In the genomic region with DNA sequence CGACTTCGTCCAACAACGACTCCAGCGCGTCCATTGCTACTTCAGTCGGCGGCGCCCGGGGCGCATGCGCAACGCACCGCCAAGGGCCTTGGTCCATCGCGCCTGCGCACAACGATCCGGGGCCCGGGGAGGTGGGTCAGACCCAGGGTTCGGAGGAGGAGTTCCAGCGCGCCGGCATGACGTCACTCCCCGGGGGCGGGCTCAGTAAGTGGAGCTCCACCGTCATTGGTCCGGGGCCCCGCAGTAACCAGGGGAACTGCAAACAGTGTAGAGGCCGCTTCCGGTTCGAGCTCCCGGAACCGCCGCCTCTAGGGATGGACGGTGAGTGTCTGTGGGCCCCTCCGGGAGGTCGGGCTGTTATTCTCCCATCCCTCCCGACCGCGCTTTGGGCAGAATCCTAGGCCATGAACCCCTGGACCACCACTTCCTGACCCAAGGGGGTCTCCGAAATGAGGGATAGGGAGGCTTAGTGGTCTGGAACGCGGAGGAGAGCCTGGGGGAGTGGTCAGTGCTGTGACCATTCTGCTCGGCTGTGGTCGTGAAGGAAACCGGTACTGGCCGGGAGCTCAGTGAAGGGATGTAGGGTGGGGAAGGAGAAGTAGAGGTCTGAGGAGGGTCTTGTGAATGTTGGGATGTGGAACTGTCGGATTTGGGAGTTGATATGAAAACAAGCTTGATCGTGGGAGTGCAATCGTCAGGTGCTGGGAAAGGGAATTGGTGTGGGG, we compare ENCODE assay signal across 8 cellular contexts. TPM values are rescaled to one million over a fixed set of nuclear protein-coding genes. Genes with fewer than 3 reads are reported as not detected.
DNase-seq lines count a peak whose midpoint lies in the region; ATAC-seq lines count a peak whose summit lies in the region.

A gene with protein sequence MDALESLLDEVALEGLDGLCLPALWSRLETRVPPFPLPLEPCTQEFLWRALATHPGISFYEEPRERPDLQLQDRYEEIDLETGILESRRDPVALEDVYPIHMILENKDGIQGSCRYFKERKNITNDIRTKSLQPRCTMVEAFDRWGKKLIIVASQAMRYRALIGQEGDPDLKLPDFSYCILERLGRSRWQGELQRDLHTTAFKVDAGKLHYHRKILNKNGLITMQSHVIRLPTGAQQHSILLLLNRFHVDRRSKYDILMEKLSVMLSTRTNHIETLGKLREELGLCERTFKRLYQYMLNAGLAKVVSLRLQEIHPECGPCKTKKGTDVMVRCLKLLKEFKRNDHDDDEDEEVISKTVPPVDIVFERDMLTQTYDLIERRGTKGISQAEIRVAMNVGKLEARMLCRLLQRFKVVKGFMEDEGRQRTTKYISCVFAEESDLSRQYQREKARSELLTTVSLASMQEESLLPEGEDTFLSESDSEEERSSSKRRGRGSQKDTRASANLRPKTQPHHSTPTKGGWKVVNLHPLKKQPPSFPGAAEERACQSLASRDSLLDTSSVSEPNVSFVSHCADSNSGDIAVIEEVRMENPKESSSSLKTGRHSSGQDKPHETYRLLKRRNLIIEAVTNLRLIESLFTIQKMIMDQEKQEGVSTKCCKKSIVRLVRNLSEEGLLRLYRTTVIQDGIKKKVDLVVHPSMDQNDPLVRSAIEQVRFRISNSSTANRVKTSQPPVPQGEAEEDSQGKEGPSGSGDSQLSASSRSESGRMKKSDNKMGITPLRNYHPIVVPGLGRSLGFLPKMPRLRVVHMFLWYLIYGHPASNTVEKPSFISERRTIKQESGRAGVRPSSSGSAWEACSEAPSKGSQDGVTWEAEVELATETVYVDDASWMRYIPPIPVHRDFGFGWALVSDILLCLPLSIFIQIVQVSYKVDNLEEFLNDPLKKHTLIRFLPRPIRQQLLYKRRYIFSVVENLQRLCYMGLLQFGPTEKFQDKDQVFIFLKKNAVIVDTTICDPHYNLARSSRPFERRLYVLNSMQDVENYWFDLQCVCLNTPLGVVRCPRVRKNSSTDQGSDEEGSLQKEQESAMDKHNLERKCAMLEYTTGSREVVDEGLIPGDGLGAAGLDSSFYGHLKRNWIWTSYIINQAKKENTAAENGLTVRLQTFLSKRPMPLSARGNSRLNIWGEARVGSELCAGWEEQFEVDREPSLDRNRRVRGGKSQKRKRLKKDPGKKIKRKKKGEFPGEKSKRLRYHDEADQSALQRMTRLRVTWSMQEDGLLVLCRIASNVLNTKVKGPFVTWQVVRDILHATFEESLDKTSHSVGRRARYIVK (N-terminal part only) (minus strand): TSS at position 57 of the 725 bp plus-strand sequence. CDS start 23 bp downstream, at position 34.
A gene (plus strand): TSS at position 288 of the 725 bp plus-strand sequence. CDS start 27 bp downstream, at position 315.

- H3K4me3 ChIP-seq in right cardiac atrium (ENCODE audit: low read length): peak within 1 kb of the TSS; percentile 95
- peak within 1 kb of the TSS; percentile 100 for H3K4me3 ChIP-seq in rectal smooth muscle tissue (ENCODE audit: low read length)
- H3K4me3 ChIP-seq in aorta (ENCODE audit: low read length in 2 of 2): peak within 1 kb of the TSS; percentile 93 to 95

- DNase-seq in NCI-H187 treated with DMSO at 0.1 percent for 48 hours (lab: John Stamatoyannopoulos, UW) (peak; percentile 55), anterior cingulate cortex (lab: John Stamatoyannopoulos, UW) (peak; percentile 96 to 100 (median 99)), right cardiac atrium (peak; percentile 100), aorta (peak; percentile 100)

- under 1% methylated on average over 51 of the region's 51 CpGs for WGBS in right cardiac atrium
- WGBS in aorta, 2 donors: 0% methylated on average over 51 of the region's 51 CpGs

- H3K4me1 ChIP-seq in right cardiac atrium (ENCODE audit: control insufficient read depth, insufficient read depth, low read length): peaks cover 6% of the 10 kb centered on the region
- peaks cover 6% of the 10 kb centered on the region for H3K4me1 ChIP-seq in rectal smooth muscle tissue (ENCODE audit: control insufficient read depth, insufficient read depth, low read length)
- H3K4me1 ChIP-seq in aorta (ENCODE audit: control insufficient read depth in 1 of 2, insufficient read depth in 2 of 2, low read length in 2 of 2): peaks cover 0 to 3% of the 10 kb centered on the region in 2 donors

- no peaks in the 10 kb centered on the region for H3K36me3 ChIP-seq in rectal smooth muscle tissue (ENCODE audit: control insufficient read depth, insufficient read depth, low read length)
- H3K36me3 ChIP-seq in aorta (ENCODE audit: control insufficient read depth in 1 of 2, insufficient read depth in 2 of 2, low read length in 1 of 2): peaks cover 0 to 2% of the 10 kb centered on the region in 2 donors

- H3K9ac ChIP-seq in rectal smooth muscle tissue (ENCODE audit: low read length): peak within 1 kb of the TSS; percentile 95

- H3K9me3 ChIP-seq in right cardiac atrium (ENCODE audit: control insufficient read depth, low read length): no peaks in the 10 kb centered on the region
- H3K9me3 ChIP-seq in aorta (ENCODE audit: control insufficient read depth, low read length): no peaks in the 10 kb centered on the region

- H3K27me3 ChIP-seq in right cardiac atrium (ENCODE audit: control insufficient read depth, insufficient read depth): no peaks in the 10 kb centered on the region
- H3K27me3 ChIP-seq in rectal smooth muscle tissue (ENCODE audit: control insufficient read depth, insufficient read depth, low read length): no peaks in the 10 kb centered on the region
- H3K27me3 ChIP-seq in aorta (ENCODE audit: control insufficient read depth in 1 of 2, insufficient read depth in 2 of 2, low read length in 1 of 2): no peaks in the 10 kb centered on the region

- intact Hi-C loops in T-helper 2 cell treated with Interferon-gamma antibody and Interleukin-4, amounts not matched to agents 100 ng/mL and 5 ng/mL, for 36 hours (cut with micrococcal nuclease): loop anchor here (1.0 to 5.0 kb wide), 2 partner anchors 347 to 742 kb away; a partner anchor contains a TSS
- intact Hi-C loops in right cardiac atrium (cut with DNase I) (no loop called here), aorta (cut with DNase I) (no loop called here)

- H3K27ac ChIP-seq in right cardiac atrium (ENCODE audit: low read length) (peak within 1 kb of the TSS; percentile 83), rectal smooth muscle tissue (ENCODE audit: low read depth, low read length) (peak within 1 kb of the TSS; percentile 89), aorta (ENCODE audit: low read depth in 1 of 2, low read length in 2 of 2) (peak within 1 kb of the TSS in 1 of 2 donors; percentile 65)

- ATAC-seq in GM18499 (IDR thresholded peaks at IDR 0.05; ENCODE audit: insufficient read depth, unreplicated experiment) (peak; percentile 84), HG02943 (IDR thresholded peaks at IDR 0.05; ENCODE audit: low read depth, unreplicated experiment) (peak; percentile 95), right cardiac atrium (peak; percentile 99), aorta (ENCODE audit: low FRiP score) (peak; percentile 100)

RNA-seq across cellular contexts. Expression of the first gene that starts in this region (rescaled TPM):
- total RNA-seq in T-helper 2 cell treated with Interferon-gamma antibody and Interleukin-4, amounts not matched to agents 100 ng/mL and 5 ng/mL, for 36 hours: 52.3 and 52.7 TPM in 2 replicates
- 10 to 100 TPM; 49.8 to 58.6 (median 57.4) TPM for total RNA-seq in right cardiac atrium
- 49.0 TPM for polyA plus RNA-seq in right cardiac atrium
- total RNA-seq in aorta: 10 to 100 TPM; 37.9 to 57.4 TPM
- 10 to 100 TPM in 1 of 2 donors, 1 to 10 TPM in 1; 9.4 to 72.2 TPM for polyA plus RNA-seq in aorta

RNA-seq across cellular contexts. Expression of the second gene that starts in this region (rescaled TPM):
- total RNA-seq in T-helper 2 cell treated with Interferon-gamma antibody and Interleukin-4, amounts not matched to agents 100 ng/mL and 5 ng/mL, for 36 hours: 14.9 and 17.7 TPM in 2 replicates
- total RNA-seq in right cardiac atrium (10 to 100 TPM; 10.0 to 13.4 (median 12.3) TPM), aorta (10 to 100 TPM; 18.9 to 29.4 TPM)
- polyA plus RNA-seq in right cardiac atrium (7.0 TPM), aorta (1 to 10 TPM in 1 of 2 donors, under 1 TPM in 1; 0.88 to 9.5 TPM)
